8 cellular contexts compared by ENCODE assay signal in the genomic region with DNA sequence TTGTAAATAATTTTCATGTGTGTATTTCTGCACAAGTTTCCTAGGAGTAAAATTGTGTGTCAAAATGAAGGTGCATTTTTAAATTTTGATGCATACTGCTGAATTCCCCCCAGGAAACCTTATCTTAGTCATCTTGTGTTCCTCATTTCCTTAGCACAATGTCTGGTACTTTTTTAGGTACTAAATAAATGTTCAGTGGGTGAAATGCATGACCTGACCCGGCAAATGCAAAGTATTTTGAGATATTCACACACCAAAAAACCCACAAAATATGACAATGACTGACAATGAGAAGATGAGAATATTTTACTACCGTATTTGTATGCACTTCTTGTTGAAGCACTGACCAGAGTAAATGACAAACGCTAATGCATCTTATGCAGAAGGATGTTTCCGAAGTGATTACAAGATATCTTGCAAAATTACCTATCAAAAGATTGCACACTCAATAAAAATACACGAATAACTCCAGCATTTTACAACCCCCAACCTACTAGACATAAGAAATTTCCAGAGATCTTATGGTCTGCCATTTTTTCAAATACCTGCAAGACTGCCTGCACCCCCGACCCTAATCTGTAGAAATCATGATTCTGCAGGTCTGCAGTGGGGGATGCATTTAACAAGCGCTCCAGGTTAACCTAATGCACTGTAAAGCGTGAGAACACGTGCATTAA. TPM values are rescaled to one million over a fixed set of nuclear protein-coding genes. Genes with fewer than 3 reads are reported as not detected.
DNase-seq lines count a peak whose midpoint lies in the region; TF ChIP-seq lines count a peak whose summit lies in the region.

No MANE protein-coding gene starts in this region.

- H3K4me1 Mint-ChIP-seq in neural progenitor cell = peaks cover 19% of the 10 kb centered on the region

- no peak overlapping the region for H3K27ac Mint-ChIP-seq in neural progenitor cell

- H3K27me3 Mint-ChIP-seq in neural progenitor cell (ENCODE audit: insufficient read depth, low read depth) = peaks cover 2% of the 10 kb centered on the region

- H3K36me3 Mint-ChIP-seq in neural progenitor cell = peaks cover under 1% of the 10 kb centered on the region

- TF ChIP-seq CTCF in LNCaP clone FGC (IDR thresholded peaks at IDR 0.05; ENCODE audit: control insufficient read depth, extremely low read depth, insufficient read depth) (no peak), dorsolateral prefrontal cortex (IDR thresholded peaks at IDR 0.05 in 54 of 56, conservative IDR thresholded peaks at IDR 0.05 in 2 of 56; ENCODE audit: low read depth in 1 of 56, partially characterized antibody in 56 of 56) (no peak), neural progenitor cell (IDR thresholded peaks at IDR 0.05) (no peak)

- peaks cover 4% of the 10 kb centered on the region for H3K4me1 ChIP-seq in neural progenitor cell

- peak overlapping the region in 56 of 59 donors; percentile 13 to 97 (median 89) for H3K27ac ChIP-seq in dorsolateral prefrontal cortex
- no peak overlapping the region for H3K27ac ChIP-seq in neural progenitor cell

- H3K9ac ChIP-seq in neural progenitor cell = no peak overlapping the region

- H3K27me3 ChIP-seq in dorsolateral prefrontal cortex = no peaks in the 10 kb centered on the region
- peaks cover 12% of the 10 kb centered on the region for H3K27me3 ChIP-seq in neural progenitor cell

- peaks cover 39% of the 10 kb centered on the region for H3K79me2 ChIP-seq in neural progenitor cell (ENCODE audit: low read depth)

- peak overlapping the region; percentile 99 for H2AFZ ChIP-seq in neural progenitor cell (replicated peaks)

- H3K36me3 ChIP-seq in neural progenitor cell = peaks cover 6% of the 10 kb centered on the region

- peak; percentile 82 for DNase-seq in NCI-H146 (lab: John Stamatoyannopoulos, UW)
- no peak for DNase-seq in NCI-H146 treated with DMSO at 0.1 percent for 48 hours (lab: John Stamatoyannopoulos, UW; ENCODE audit: unreplicated experiment)
- no peak for DNase-seq in LNCaP clone FGC (ENCODE audit: low read depth)
- DNase-seq in dorsolateral prefrontal cortex = no peak
- DNase-seq in neural progenitor cell (ENCODE audit: low spot score) = no peak
- DNase-seq in RKO (ENCODE audit: low spot score) = no peak
- DNase-seq in NCI-H2029 (lab: John Stamatoyannopoulos, UW) = no peak
- DNase-seq in A172 (ENCODE audit: low spot score) = no peak

- H3K4me3 ChIP-seq in LNCaP clone FGC (ENCODE audit: low read depth, low read length) (peak overlapping the region; percentile 90), dorsolateral prefrontal cortex (peak overlapping the region; percentile 58 to 100 (median 86)), neural progenitor cell (peak overlapping the region; percentile 77)

- intact Hi-C loops in dorsolateral prefrontal cortex (cut with DNase I) = loop anchor here in 1 of 2 donors (10.0 kb wide), 2 partner anchors 118 to 1292 kb away; a partner anchor contains a TSS

- H3K4me2 ChIP-seq in neural progenitor cell = peak overlapping the region; percentile 80

- H3K9me3 Mint-ChIP-seq in neural progenitor cell = no peaks in the 10 kb centered on the region

- peak overlapping the region; percentile 92 for H3K4me3 Mint-ChIP-seq in neural progenitor cell

- peaks cover 18% of the 10 kb centered on the region for H3F3A ChIP-seq in neural progenitor cell (ENCODE audit: low read depth)

- H4K20me1 ChIP-seq in neural progenitor cell (ENCODE audit: low read depth) = peaks cover 18% of the 10 kb centered on the region

- no peaks in the 10 kb centered on the region for H3K9me3 ChIP-seq in neural progenitor cell (ENCODE audit: low read depth)

RNA-seq across cellular contexts. Expression of a gene that starts 0.9 kb away (rescaled TPM):
- 10 to 100 TPM; 17.0 to 44.5 (median 30.2) TPM for total RNA-seq in dorsolateral prefrontal cortex
- total RNA-seq in neural progenitor cell (ENCODE audit: low replicate concordance) = 24.5 and 25.3 TPM in 2 replicates
- total RNA-seq in A172 (2014; rRNA removed; shearing (Covaris generic)) = 5.4 and 9.2 TPM in 2 replicates
